In the genomic region with DNA sequence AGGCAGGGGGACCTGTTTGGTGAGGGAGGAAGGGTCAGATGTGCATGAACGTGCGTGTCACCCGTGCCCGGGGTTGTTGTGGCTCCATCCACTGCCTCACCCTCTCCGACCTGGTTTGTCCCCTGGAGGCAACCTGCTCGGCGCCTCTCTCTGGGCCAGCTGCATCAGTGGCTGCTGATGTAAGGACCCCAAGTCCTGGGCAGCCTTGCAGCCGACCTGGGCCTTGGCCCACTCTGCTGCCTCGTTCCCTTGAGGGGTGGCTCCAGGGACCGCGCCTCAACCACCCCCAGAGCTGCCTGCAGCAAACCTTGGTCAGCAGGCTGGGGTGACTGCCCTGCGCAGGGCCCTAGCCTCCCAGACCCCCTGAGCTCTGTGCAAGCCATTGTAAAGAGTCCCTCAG, we compare ENCODE assay signal across 1 cellular context.
TF ChIP-seq lines count a peak whose summit lies in the region.

No MANE protein-coding gene starts in this region.

TF ChIP-seq in HepG2, 621 proteins besides CTCF, POLR2A, EP300 and RAD21 (continued from another document):
- TF ChIP-seq CC2D1A (CRISPR knock-in tag; IDR thresholded peaks at IDR 0.05) (no peak), ZFX (CRISPR knock-in tag; IDR thresholded peaks at IDR 0.05; ENCODE audit: low read depth) (no peak), MYNN (CRISPR knock-in tag; IDR thresholded peaks at IDR 0.05; ENCODE audit: low read depth) (no peak)
TF ChIP-seq in HepG2: peak in this region for 0.
